In genomic region chr1:233460692-233461091, GRCh38 we compare ENCODE assay signal across 40 cellular contexts.
"Had no signal": no experiment of that assay in that cellular context is flagged by ENCODE, and none has a peak within 500 bp of the region (broad histone marks: within the 10 kb centered on the region; RNA-seq: fewer than 3 reads in every experiment).

No MANE protein-coding gene starts in this region.

- H3K27me3 Mint-ChIP-seq: activated naive CD8-positive, alpha-beta T cell treated with anti-CD3 and anti-CD28 coated beads for 36 hours had no signal

- H3K4me3 Mint-ChIP-seq: activated B cell treated with CpG ODN at 0.5 μM for 24 hours; activated CD4-positive, alpha-beta memory T cell treated with anti-CD3 and anti-CD28 coated beads for 36 hours; activated CD4-positive, alpha-beta T cell treated with anti-CD3 and anti-CD28 coated beads, Interleukin-2, amount 10 ng/mL, durations not matched to agents 24 days and 14 days; activated CD8-positive, alpha-beta T cell treated with anti-CD3 and anti-CD28 coated beads for 36 hours; activated naive CD4-positive, alpha-beta T cell treated with anti-CD3 and anti-CD28 coated beads for 36 hours; activated naive CD8-positive, alpha-beta T cell treated with anti-CD3 and anti-CD28 coated beads for 36 hours; activated T-cell treated with anti-CD3 and anti-CD28 coated beads, Interleukin-2, amount 50 U/mL, for 4 hours; activated T-cell treated with anti-CD3 and anti-CD28 coated beads, Interleukin-2, amount 50 U/mL, for 72 hours; activated T-helper 1 cell treated with anti-CD3 and anti-CD28 coated beads, Interleukin-12 subunit alpha, Interleukin-12 subunit beta, Interleukin-2, Interleukin-4 antibody, amounts not matched to agents 30 ng/mL and 10 ng/mL and 1 ng/mL, durations not matched to agents 14 hours and 24 hours and 36 hours; activated T-helper 17 cell treated with anti-CD3 and anti-CD28 coated beads, Interleukin-2, amount 50 U/mL, for 72 hours; central memory CD8-positive, alpha-beta T cell; T-helper 1 cell treated with Interleukin-12 subunit alpha and Interleukin-12 subunit beta and Interleukin-4 antibody, amounts not matched to agents 30 μg/mL and 1 μg/mL, for 36 hours; T-helper 2 cell treated with Interferon-gamma antibody and Interleukin-4, amounts not matched to agents 5 μg/mL and 100 μg/mL, for 36 hours had no signal

- ATAC-seq: activated CD8-positive, alpha-beta T cell treated with anti-CD3 and anti-CD28 coated beads for 36 hours; activated naive CD4-positive, alpha-beta T cell treated with anti-CD3 and anti-CD28 coated beads, Interleukin-2, amount 50 U/mL, for 72 hours; activated T-cell treated with anti-CD3 and anti-CD28 coated beads, Interleukin-2, amount 50 U/mL, for 4 hours; activated T-helper 17 cell treated with anti-CD3 and anti-CD28 coated beads, Interleukin-2, amount 50 U/mL, for 72 hours; body of pancreas had no signal

- H3K4me3 ChIP-seq: adrenal gland, body of pancreas, breast epithelium, cardiac muscle cell had no signal

- H3K27ac Mint-ChIP-seq: activated B cell treated with CpG ODN at 0.5 μM for 24 hours; activated CD4-positive, alpha-beta memory T cell treated with anti-CD3 and anti-CD28 coated beads for 36 hours; activated CD4-positive, alpha-beta T cell treated with anti-CD3 and anti-CD28 coated beads, Interleukin-2, amount 10 ng/mL, durations not matched to agents 24 days and 14 days; activated CD8-positive, alpha-beta T cell treated with anti-CD3 and anti-CD28 coated beads for 36 hours; activated naive CD4-positive, alpha-beta T cell treated with anti-CD3 and anti-CD28 coated beads for 36 hours; activated naive CD8-positive, alpha-beta T cell treated with anti-CD3 and anti-CD28 coated beads for 36 hours; activated T-cell treated with anti-CD3 and anti-CD28 coated beads, Interleukin-2, amount 50 U/mL, for 72 hours; activated T-helper 1 cell treated with anti-CD3 and anti-CD28 coated beads, Interleukin-12 subunit alpha, Interleukin-12 subunit beta, Interleukin-2, Interleukin-4 antibody, amounts not matched to agents 30 ng/mL and 10 ng/mL and 1 ng/mL, durations not matched to agents 14 hours and 24 hours and 36 hours; activated T-helper 17 cell treated with anti-CD3 and anti-CD28 coated beads, Interleukin-2, amount 50 U/mL, for 72 hours; T-helper 1 cell treated with Interleukin-12 subunit alpha and Interleukin-12 subunit beta and Interleukin-4 antibody, amounts not matched to agents 30 μg/mL and 1 μg/mL, for 36 hours; T-helper 2 cell treated with Interferon-gamma antibody and Interleukin-4, amounts not matched to agents 5 μg/mL and 100 μg/mL, for 36 hours had no signal

- H3K36me3 Mint-ChIP-seq: activated CD4-positive, alpha-beta memory T cell treated with anti-CD3 and anti-CD28 coated beads for 36 hours; activated naive CD4-positive, alpha-beta T cell treated with anti-CD3 and anti-CD28 coated beads, Interleukin-2, amount 50 U/mL, for 72 hours; activated naive CD8-positive, alpha-beta T cell treated with anti-CD3 and anti-CD28 coated beads for 36 hours had no signal

- H3K27ac ChIP-seq: adrenal gland, body of pancreas, brain microvascular endothelial cell, breast epithelium, cardiac muscle cell, VCaP had no signal

- H3K36me3 ChIP-seq: adrenal gland, brain microvascular endothelial cell, breast epithelium, cardiac muscle cell had no signal

- FAIRE-seq: astrocyte, TTC549 had no signal

- H3K4me1 ChIP-seq: adrenal gland, body of pancreas, breast epithelium had no signal

- H3K27me3 ChIP-seq: adrenal gland, body of pancreas, brain microvascular endothelial cell, breast epithelium, cardiac muscle cell had no signal

- H3K9me3 Mint-ChIP-seq: activated B cell treated with CpG ODN at 0.5 μM for 24 hours; activated CD4-positive, alpha-beta memory T cell treated with anti-CD3 and anti-CD28 coated beads for 36 hours; activated CD4-positive, alpha-beta T cell treated with anti-CD3 and anti-CD28 coated beads, Interleukin-2, amount 10 ng/mL, durations not matched to agents 24 days and 14 days; activated CD8-positive, alpha-beta T cell treated with anti-CD3 and anti-CD28 coated beads for 36 hours; activated naive CD4-positive, alpha-beta T cell treated with anti-CD3 and anti-CD28 coated beads for 36 hours; activated naive CD4-positive, alpha-beta T cell treated with anti-CD3 and anti-CD28 coated beads, Interleukin-2, amount 50 U/mL, for 72 hours; activated naive CD8-positive, alpha-beta T cell treated with anti-CD3 and anti-CD28 coated beads for 36 hours; activated T-cell treated with anti-CD3 and anti-CD28 coated beads, Interleukin-2, amount 50 U/mL, for 4 hours; activated T-cell treated with anti-CD3 and anti-CD28 coated beads, Interleukin-2, amount 50 U/mL, for 72 hours; activated T-helper 1 cell treated with anti-CD3 and anti-CD28 coated beads, Interleukin-12 subunit alpha, Interleukin-12 subunit beta, Interleukin-2, Interleukin-4 antibody, amounts not matched to agents 30 ng/mL and 10 ng/mL and 1 ng/mL, durations not matched to agents 14 hours and 24 hours and 36 hours; activated T-helper 17 cell treated with anti-CD3 and anti-CD28 coated beads, Interleukin-2, amount 50 U/mL, for 72 hours; central memory CD8-positive, alpha-beta T cell; T-helper 1 cell treated with Interleukin-12 subunit alpha and Interleukin-12 subunit beta and Interleukin-4 antibody, amounts not matched to agents 30 μg/mL and 1 μg/mL, for 36 hours; T-helper 2 cell treated with Interferon-gamma antibody and Interleukin-4, amounts not matched to agents 5 μg/mL and 100 μg/mL, for 36 hours had no signal

- H3K4me1 Mint-ChIP-seq: activated B cell treated with CpG ODN at 0.5 μM for 24 hours; activated naive CD8-positive, alpha-beta T cell treated with anti-CD3 and anti-CD28 coated beads for 36 hours; central memory CD8-positive, alpha-beta T cell had no signal

- DNase-seq: activated B cell treated with CpG ODN at 0.5 μM for 24 hours; activated CD4-positive, alpha-beta memory T cell treated with anti-CD3 and anti-CD28 coated beads for 36 hours; activated CD4-positive, alpha-beta T cell treated with anti-CD3 and anti-CD28 coated beads for 4 hours; activated CD4-positive, alpha-beta T cell treated with anti-CD3 and anti-CD28 coated beads, Interleukin-2, amount 10 ng/mL, durations not matched to agents 24 days and 14 days; activated CD4-positive, alpha-beta T cell treated with anti-CD3 and anti-CD28 coated beads, Interleukin-2, amount 50 U/mL, for 1 hour; activated CD4-positive, alpha-beta T cell treated with anti-CD3 and anti-CD28 coated beads, Interleukin-2, amount 50 U/mL, for 4 hours; activated CD4-positive, CD25-positive, alpha-beta regulatory T cell treated with anti-CD3 and anti-CD28 coated beads, Interleukin-2, amount 50 U/mL, for 72 hours; activated CD8-positive, alpha-beta memory T cell treated with anti-CD3 and anti-CD28 coated beads, Interleukin-2, amount 50 U/mL, for 4 hours; activated CD8-positive, alpha-beta T cell treated with anti-CD3 and anti-CD28 coated beads for 36 hours; activated effector memory CD4-positive, alpha-beta T cell treated with anti-CD3 and anti-CD28 coated beads, Interleukin-2, amount 50 U/mL, for 16 hours; activated gamma-delta T cell treated with Interleukin-2 at 50 U/mL for 16 hours; activated naive CD4-positive, alpha-beta T cell; activated naive CD4-positive, alpha-beta T cell treated with anti-CD3 and anti-CD28 coated beads for 36 hours; activated naive CD4-positive, alpha-beta T cell treated with anti-CD3 and anti-CD28 coated beads, Interleukin-2, amount 50 U/mL, for 16 hours; activated naive CD8-positive, alpha-beta T cell treated with anti-CD3 and anti-CD28 coated beads for 36 hours; activated T-cell treated with anti-CD3 and anti-CD28 coated beads for 4 hours; activated T-cell treated with anti-CD3 and anti-CD28 coated beads, Interleukin-2, amount 50 U/mL, for 1 hour; activated T-cell treated with anti-CD3 and anti-CD28 coated beads, Interleukin-2, amount 50 U/mL, for 4 hours; activated T-cell treated with anti-CD3 and anti-CD28 coated beads, Interleukin-2, amount 50 U/mL, for 72 hours; adrenal gland; amniotic stem cell; aorta; body of pancreas; brain microvascular endothelial cell; caudate nucleus; cerebellar nuclear complex; T-helper 1 cell; T-helper 2 cell; T-helper 9 cell had no signal

- H3K9me3 ChIP-seq: adrenal gland had no signal
